ENCODE assay signal across 15 cellular contexts in genomic region chr14:104581521-104581920, GRCh38.
"Had no signal": no experiment of that assay in that cellular context is flagged by ENCODE, and none has a peak within 500 bp of the region (broad histone marks: within the 10 kb centered on the region; RNA-seq: fewer than 3 reads in every experiment).

No MANE protein-coding gene starts in this region.

- H3K36me3 ChIP-seq: gastroesophageal sphincter, neutrophil, SJSA1 had no signal

- H3K27me3 Mint-ChIP-seq: activated naive CD8-positive, alpha-beta T cell treated with anti-CD3 and anti-CD28 coated beads, Interleukin-2, amount 10 ng/mL, durations not matched to agents 7 days and 5 days had no signal

- H3K27ac ChIP-seq: gastroesophageal sphincter, neutrophil, parathyroid adenoma, SJSA1 had no signal

- H3K9me3 Mint-ChIP-seq: activated B cell treated with CpG ODN at 0.5 μM for 24 hours; activated naive CD8-positive, alpha-beta T cell treated with anti-CD3 and anti-CD28 coated beads, Interleukin-2, amount 10 ng/mL, durations not matched to agents 7 days and 5 days had no signal

- H3K4me3 Mint-ChIP-seq: activated B cell treated with CpG ODN at 0.5 μM for 24 hours; activated naive CD8-positive, alpha-beta T cell treated with anti-CD3 and anti-CD28 coated beads, Interleukin-2, amount 10 ng/mL, durations not matched to agents 7 days and 5 days had no signal

- H3K9me3 ChIP-seq: gastroesophageal sphincter, neutrophil, SJSA1 had no signal

- H3K36me3 Mint-ChIP-seq: activated naive CD8-positive, alpha-beta T cell treated with anti-CD3 and anti-CD28 coated beads, Interleukin-2, amount 10 ng/mL, durations not matched to agents 7 days and 5 days had no signal

- H3K9ac ChIP-seq: parathyroid adenoma had no signal

- H3K4me3 ChIP-seq: gastroesophageal sphincter, SJSA1 had no signal

- DNase-seq: activated B cell treated with CpG ODN at 0.5 μM for 24 hours; activated CD4-positive, alpha-beta T cell treated with anti-CD3 and anti-CD28 coated beads, Interleukin-2, amount 50 U/mL, for 1 hour; activated CD8-positive, alpha-beta memory T cell treated with anti-CD3 and anti-CD28 coated beads for 24 hours; activated naive CD4-positive, alpha-beta T cell; activated naive CD8-positive, alpha-beta T cell treated with anti-CD3 and anti-CD28 coated beads, Interleukin-2, amount 10 ng/mL, durations not matched to agents 7 days and 5 days; anterior cingulate cortex; kidney; stimulated activated CD4-positive, alpha-beta T cell treated with anti-CD3 and anti-CD28 coated beads, Interleukin-15, amount 100 ng/mL, for 24 hours; stimulated activated CD4-positive, alpha-beta T cell treated with anti-CD3 and anti-CD28 coated beads, Interleukin-4, amount 100 ng/mL, for 24 hours; stimulated activated naive CD4-positive, alpha-beta T cell; SW 1271 had no signal

- H3K4me1 ChIP-seq: SJSA1 had no signal

- H2AFZ ChIP-seq: parathyroid adenoma had no signal

- H3K4me1 Mint-ChIP-seq: activated B cell treated with CpG ODN at 0.5 μM for 24 hours; activated naive CD8-positive, alpha-beta T cell treated with anti-CD3 and anti-CD28 coated beads, Interleukin-2, amount 10 ng/mL, durations not matched to agents 7 days and 5 days had no signal

- H3K27ac Mint-ChIP-seq: activated B cell treated with CpG ODN at 0.5 μM for 24 hours; activated naive CD8-positive, alpha-beta T cell treated with anti-CD3 and anti-CD28 coated beads, Interleukin-2, amount 10 ng/mL, durations not matched to agents 7 days and 5 days had no signal
